8 cellular contexts compared by ENCODE assay signal in the genomic region with DNA sequence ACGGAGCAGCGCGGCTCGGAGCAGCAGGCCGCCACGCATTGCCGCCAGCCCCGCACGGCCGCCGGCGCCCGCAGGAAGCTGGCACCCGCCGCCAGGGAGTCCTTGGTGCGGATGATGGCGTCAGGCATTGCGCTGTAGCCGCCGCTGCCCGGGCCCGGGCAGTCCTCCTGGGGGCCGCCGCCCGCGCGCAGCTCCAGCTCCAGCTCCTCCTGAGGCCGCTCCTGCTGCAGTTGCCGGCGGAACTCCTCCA. TPM values are rescaled to one million over a fixed set of nuclear protein-coding genes. Genes with fewer than 3 reads are reported as not detected.
A peak's percentile ranks its signal among the peaks of the same experiment; 100 is the strongest.
DNase-seq lines count a peak whose midpoint lies in the region; ATAC-seq and TF ChIP-seq lines count a peak whose summit lies in the region.

No MANE protein-coding gene starts in this region.

- under 1% methylated on average over 30 of the region's 30 CpGs for WGBS in liver
- WGBS in tibial nerve, 2 donors, result 0% methylated on average over 1 of the region's 30 CpGs; no CpG with 5 or more reads in 1 of the 2 donors

- DNase-seq in activated naive CD8-positive, alpha-beta T cell treated with anti-CD3 and anti-CD28 coated beads, Interleukin-2, amount 50 U/mL, for 24 hours, result no peak
- DNase-seq in tibial nerve (ENCODE audit: low spot score in 2 of 2) (no peak), NCI-H2107 treated with DMSO at 0.1 percent for 48 hours (lab: John Stamatoyannopoulos, UW; ENCODE audit: unreplicated experiment) (no peak), posterior vena cava (ENCODE audit: low spot score) (no peak), NCI-H187 treated with DMSO at 0.1 percent for 48 hours (lab: John Stamatoyannopoulos, UW) (no peak)

- no peak for TF ChIP-seq POLR2A in tibial nerve (IDR thresholded peaks at IDR 0.05)

- H3K9ac ChIP-seq in liver (ENCODE audit: low read depth in 1 of 2, low read length in 2 of 2), result peak overlapping the region in 1 of 2 donors; percentile 4

- peaks cover 1 to 39% (median 17%) of the 10 kb centered on the region in 4 donors for H3K4me1 ChIP-seq in liver (ENCODE audit: control insufficient read depth in 4 of 4, insufficient read depth in 4 of 4, low read length in 3 of 4)
- H3K4me1 ChIP-seq in tibial nerve, result peaks cover 0 to 35% (median 7%) of the 10 kb centered on the region in 4 donors

- TF ChIP-seq EP300 in tibial nerve (IDR thresholded peaks at IDR 0.05), result no peak

- TF ChIP-seq CTCF in liver (IDR thresholded peaks at IDR 0.05; ENCODE audit: low read depth, low read length, missing input control) (no peak), tibial nerve (IDR thresholded peaks at IDR 0.05) (no peak)

- no peaks in the 10 kb centered on the region for H3K36me3 Mint-ChIP-seq in activated naive CD8-positive, alpha-beta T cell treated with anti-CD3 and anti-CD28 coated beads, Interleukin-2, amount 50 U/mL, for 24 hours (ENCODE audit: low read depth)

- H3K4me3 Mint-ChIP-seq in activated naive CD8-positive, alpha-beta T cell treated with anti-CD3 and anti-CD28 coated beads, Interleukin-2, amount 50 U/mL, for 24 hours, result peak overlapping the region; percentile 42

- ATAC-seq in GM18520 (IDR thresholded peaks at IDR 0.05; ENCODE audit: unreplicated experiment), result peak; percentile 4
- ATAC-seq in HG02981 (IDR thresholded peaks at IDR 0.05; ENCODE audit: unreplicated experiment), result peak; percentile 21
- peak; percentile 15 for ATAC-seq in activated naive CD8-positive, alpha-beta T cell treated with anti-CD3 and anti-CD28 coated beads, Interleukin-2, amount 50 U/mL, for 24 hours

- TF ChIP-seq RAD21 in liver (IDR thresholded peaks at IDR 0.05), result no peak

- H3K4me3 ChIP-seq in liver (ENCODE audit: low read depth in 1 of 3, low read length in 3 of 3) (peak overlapping the region; percentile 65 to 81 (median 77)), tibial nerve (peak overlapping the region; percentile 48 to 74 (median 69))

- no peak overlapping the region for H3K27ac Mint-ChIP-seq in activated naive CD8-positive, alpha-beta T cell treated with anti-CD3 and anti-CD28 coated beads, Interleukin-2, amount 50 U/mL, for 24 hours

- intact Hi-C loops in posterior vena cava (cut with DNase I), result no loop called here

- peaks cover 29% of the 10 kb centered on the region for H3K27me3 Mint-ChIP-seq in activated naive CD8-positive, alpha-beta T cell treated with anti-CD3 and anti-CD28 coated beads, Interleukin-2, amount 50 U/mL, for 24 hours

- H3K27ac ChIP-seq in liver (ENCODE audit: low read depth in 1 of 2, low read length in 2 of 2), result peak overlapping the region; percentile 77 to 88
- H3K27ac ChIP-seq in tibial nerve, result peak overlapping the region; percentile 57 to 92 (median 90)

- no peaks in the 10 kb centered on the region for H3K9me3 Mint-ChIP-seq in activated naive CD8-positive, alpha-beta T cell treated with anti-CD3 and anti-CD28 coated beads, Interleukin-2, amount 50 U/mL, for 24 hours

- no peaks in the 10 kb centered on the region for H3K36me3 ChIP-seq in liver (ENCODE audit: control insufficient read depth in 4 of 4, insufficient read depth in 3 of 4, low read depth in 1 of 4, low read length in 3 of 4)
- no peaks in the 10 kb centered on the region for H3K36me3 ChIP-seq in tibial nerve

- H3K9me3 ChIP-seq in liver (ENCODE audit: control insufficient read depth in 4 of 4, low read length in 3 of 4), result no peaks in the 10 kb centered on the region
- no peaks in the 10 kb centered on the region for H3K9me3 ChIP-seq in tibial nerve

- H3K27me3 ChIP-seq in liver (ENCODE audit: control insufficient read depth in 4 of 4, insufficient read depth in 4 of 4, low read length in 3 of 4), result no peaks in the 10 kb centered on the region
- no peaks in the 10 kb centered on the region for H3K27me3 ChIP-seq in tibial nerve

- H3K4me1 Mint-ChIP-seq in activated naive CD8-positive, alpha-beta T cell treated with anti-CD3 and anti-CD28 coated beads, Interleukin-2, amount 50 U/mL, for 24 hours, result peaks cover 9% of the 10 kb centered on the region

TF ChIP-seq in liver, 16 proteins besides CTCF, POLR2A, EP300 and RAD21:
- no peak for TF ChIP-seq EGR1 (IDR thresholded peaks at IDR 0.05; ENCODE audit: low read depth in 2 of 2)
- TF ChIP-seq JUND (IDR thresholded peaks at IDR 0.05), result no peak
- TF ChIP-seq NR2F2 (IDR thresholded peaks at IDR 0.05), result no peak
- TF ChIP-seq, protein P1, sequence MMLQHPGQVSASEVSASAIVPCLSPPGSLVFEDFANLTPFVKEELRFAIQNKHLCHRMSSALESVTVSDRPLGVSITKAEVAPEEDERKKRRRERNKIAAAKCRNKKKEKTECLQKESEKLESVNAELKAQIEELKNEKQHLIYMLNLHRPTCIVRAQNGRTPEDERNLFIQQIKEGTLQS (IDR thresholded peaks at IDR 0.05), result no peak
- TF ChIP-seq FOXA1 (IDR thresholded peaks at IDR 0.05), result no peak
- no peak for TF ChIP-seq SP1 (IDR thresholded peaks at IDR 0.05)
- TF ChIP-seq TAF1 (conservative IDR thresholded peaks at IDR 0.05), result no peak

RNA-seq across cellular contexts. Expression of a gene that starts 0.6 kb away (rescaled TPM):
- total RNA-seq in liver (10 to 100 TPM in 1 of 2 donors, 1 to 10 TPM in 1; 7.2 to 13.3 TPM), tibial nerve (10 to 100 TPM; 14.1 to 41.8 (median 31.7) TPM), posterior vena cava (10 to 100 TPM; 20.0 to 26.3 TPM)
- 1 to 10 TPM; 3.4 to 4.8 TPM for polyA plus RNA-seq in liver

RNA-seq across cellular contexts. Expression of a gene that starts 34.4 kb away (rescaled TPM):
- total RNA-seq in liver (not detected), tibial nerve (1 to 10 TPM in 1 of 4 donors, under 1 TPM in 2, not detected in 1; 0.30 to 1.6 (median 0.44) TPM), posterior vena cava (1 to 10 TPM in 1 of 2 donors, not detected in 1; 1.6 TPM)
- not detected for polyA plus RNA-seq in liver

RNA-seq across cellular contexts. Expression of a gene that starts 59.4 kb away (rescaled TPM):
- not detected for total RNA-seq in liver
- polyA plus RNA-seq in liver, result not detected
- 1 to 10 TPM in 1 of 4 donors, not detected in 3; 1.5 TPM for total RNA-seq in tibial nerve
- total RNA-seq in posterior vena cava, result under 1 TPM in 1 of 2 donors, not detected in 1; 0.74 TPM
